Comparison of ENCODE assay signal across 8 cellular contexts in the genomic region with DNA sequence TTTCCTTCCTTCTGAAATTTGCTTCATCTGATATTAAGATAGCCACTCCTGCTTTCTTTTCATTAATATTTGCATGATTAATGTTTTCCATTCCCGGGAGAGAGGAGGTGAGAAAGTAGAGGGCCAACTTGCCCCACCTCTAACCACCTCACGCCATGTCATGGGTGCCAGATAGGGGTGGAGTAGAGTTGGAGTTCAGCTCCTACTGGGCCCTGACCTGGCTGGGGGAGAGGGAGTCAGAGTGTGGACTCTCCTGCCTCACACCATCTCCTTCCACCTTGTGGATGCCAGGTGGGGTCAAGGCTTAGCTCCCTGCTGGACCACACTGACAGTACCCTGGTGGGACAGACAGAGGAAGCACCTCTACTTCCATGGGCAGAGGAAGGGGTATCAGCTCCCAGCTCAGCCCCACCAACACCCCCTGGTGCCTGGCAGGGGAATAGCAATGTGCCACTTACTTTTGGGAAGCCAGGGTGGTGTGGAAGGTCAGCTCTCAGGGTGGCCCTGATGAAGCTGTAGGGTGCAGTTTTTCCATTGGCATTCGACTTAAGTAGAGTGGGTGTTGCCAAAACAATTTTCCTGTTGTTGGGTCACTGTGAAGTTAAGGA. TPM values are rescaled to one million over a fixed set of nuclear protein-coding genes. Genes with fewer than 3 reads are reported as not detected.
A peak's percentile ranks its signal among the peaks of the same experiment; 100 is the strongest.
DNase-seq lines count a peak whose midpoint lies in the region; ATAC-seq, FAIRE-seq and TF ChIP-seq lines count a peak whose summit lies in the region.

No MANE protein-coding gene starts in this region.

- no peak for FAIRE-seq in HTR-8/SVneo (lab: Jason Lieb, UNC)

- peak; percentile 38 for ATAC-seq in left lung
- no peak for ATAC-seq in HG02623 (IDR thresholded peaks at IDR 0.05; ENCODE audit: unreplicated experiment)
- ATAC-seq in GM19328 (IDR thresholded peaks at IDR 0.05; ENCODE audit: unreplicated experiment): no peak

- H3K9me3 ChIP-seq in left lung: peaks cover 0 to 11% of the 10 kb centered on the region in 2 donors

- H3K27ac ChIP-seq in left lung (no peak overlapping the region), coronary artery (no peak overlapping the region)

- intact Hi-C loops in left lung (cut with DNase I): no loop called here

- H3K4me3 ChIP-seq in left lung (no peak overlapping the region), coronary artery (no peak overlapping the region)

- no peaks in the 10 kb centered on the region for H3K27me3 ChIP-seq in left lung

- DNase-seq in CD1c-positive myeloid dendritic cell (ENCODE audit: extremely low spot score) (peak; percentile 45), HTR-8/SVneo (ENCODE audit: insufficient read length, low spot score) (peak; percentile 61), activated T-cell treated with anti-CD3 and anti-CD28 coated beads for 1 hour (ENCODE audit: low read depth) (peak; percentile 22), left lung (no peak), putamen (ENCODE audit: low spot score) (no peak), coronary artery (ENCODE audit: low spot score) (no peak)

- peaks cover 0 to 34% of the 10 kb centered on the region in 2 donors for H3K36me3 ChIP-seq in left lung

- TF ChIP-seq CTCF in left lung (IDR thresholded peaks at IDR 0.05): peak in 1 of 2 donors; percentile 53
- no peak for TF ChIP-seq CTCF in coronary artery (IDR thresholded peaks at IDR 0.05)

- no peaks in the 10 kb centered on the region for H3K4me1 ChIP-seq in left lung

RNA-seq across cellular contexts. Expression of a gene that starts 28.0 kb away (rescaled TPM):
- 10 to 100 TPM; 19.2 to 27.1 TPM for total RNA-seq in left lung

RNA-seq across cellular contexts. Expression of a gene that starts 44.8 kb away (rescaled TPM):
- total RNA-seq in left lung: not detected

Comparison
In these comparisons a context has a peak if more than half of its experiments do, and no peak if none do; other contexts are left out.
1. DNase-seq: peak in CD1c-positive myeloid dendritic cell (single experiment), HTR-8/SVneo (single experiment) and activated T-cell treated with anti-CD3 and anti-CD28 coated beads for 1 hour (single experiment); none in left lung (0 of 2), putamen (single experiment) and coronary artery (single experiment).